In genomic region chr17:57895382-57896060, GRCh38 we compare ENCODE assay signal across 14 cellular contexts. TPM values are rescaled to one million over a fixed set of nuclear protein-coding genes. Genes with fewer than 3 reads are reported as not detected.
DNase-seq lines count a peak whose midpoint lies in the region; ATAC-seq and TF ChIP-seq lines count a peak whose summit lies in the region.
"Had no signal": no experiment of that assay in that cellular context is flagged by ENCODE, and none has a peak within 500 bp of the region (broad histone marks: within the 10 kb centered on the region; RNA-seq: fewer than 3 reads in every experiment).

No MANE protein-coding gene starts in this region.

- no peaks in the 10 kb centered on the region for H3K36me3 Mint-ChIP-seq in progenitor cell of endocrine pancreas (ENCODE audit: insufficient read depth)
- H3K36me3 Mint-ChIP-seq: memory B cell, T-cell had no signal

- no peak for TF ChIP-seq CTCF in progenitor cell of endocrine pancreas (IDR thresholded peaks at IDR 0.05; ENCODE audit: unreplicated experiment)

- H3K27ac Mint-ChIP-seq in progenitor cell of endocrine pancreas, result peak overlapping the region; percentile 45
- H3K27ac Mint-ChIP-seq: memory B cell, T-cell had no signal

- peaks cover 40% of the 10 kb centered on the region for H3K4me1 Mint-ChIP-seq in progenitor cell of endocrine pancreas (ENCODE audit: low read depth)

- ATAC-seq in GM19324 (IDR thresholded peaks at IDR 0.05; ENCODE audit: low FRiP score, unreplicated experiment), result no peak
- ATAC-seq: T-cell had no signal

- H3K4me3 Mint-ChIP-seq in progenitor cell of endocrine pancreas (ENCODE audit: low read depth), result no peak overlapping the region
- H3K4me3 Mint-ChIP-seq: memory B cell, T-cell had no signal

- H3K9me3 Mint-ChIP-seq in progenitor cell of endocrine pancreas (ENCODE audit: low read depth), result no peaks in the 10 kb centered on the region
- H3K9me3 Mint-ChIP-seq: memory B cell, T-cell had no signal

- DNase-seq in COR-L47 (lab: John Stamatoyannopoulos, UW) (peak; percentile 31), NCI-H2196 treated with DMSO at 0.1 percent for 48 hours (lab: John Stamatoyannopoulos, UW; ENCODE audit: unreplicated experiment) (peak; percentile 38), fibroblast of peridontal ligament (ENCODE audit: extremely low read depth) (peak; percentile 23), progenitor cell of endocrine pancreas (ENCODE audit: low spot score, unreplicated experiment) (no peak), DMS79 treated with DMSO at 0.1 percent for 48 hours (lab: John Stamatoyannopoulos, UW) (no peak), cortex of kidney (lab: John Stamatoyannopoulos, UW) (no peak)
- no peak for DNase-seq in stimulated activated CD4-positive, alpha-beta T cell treated with anti-CD3 and anti-CD28 coated beads, Interleukin-4, amount 100 ng/mL, for 24 hours
- DNase-seq: activated CD4-positive, alpha-beta T cell treated with anti-CD3 and anti-CD28 coated beads, Interleukin-2, amount 50 U/mL, for 1 hour; effector CD4-positive, alpha-beta T cell; GF-D8; NCI-H1105; T-cell had no signal

- H3K27me3 Mint-ChIP-seq in progenitor cell of endocrine pancreas, result no peaks in the 10 kb centered on the region

RNA-seq across cellular contexts. Expression of gene MRPS23, which starts 45.7 kb away (rescaled TPM):
- 34.6 and 38.9 TPM in 2 replicates for total RNA-seq in progenitor cell of endocrine pancreas

RNA-seq across cellular contexts. Expression of gene CUEDC1, which starts 59.7 kb away (rescaled TPM):
- 29.2 and 30.8 TPM in 2 replicates for total RNA-seq in progenitor cell of endocrine pancreas

Comparison
In these comparisons a context has a peak if more than half of its experiments do, and no peak if none do; other contexts are left out.
1. DNase-seq: peak in COR-L47 (single experiment), NCI-H2196 treated with DMSO at 0.1 percent for 48 hours (single experiment) and fibroblast of peridontal ligament (single experiment); none in progenitor cell of endocrine pancreas (single experiment), DMS79 treated with DMSO at 0.1 percent for 48 hours (single experiment), stimulated activated CD4-positive, alpha-beta T cell treated with anti-CD3 and anti-CD28 coated beads, Interleukin-4, amount 100 ng/mL, for 24 hours (single experiment) and cortex of kidney (single experiment).